ENCODE assay signal across 8 cellular contexts in the genomic region with DNA sequence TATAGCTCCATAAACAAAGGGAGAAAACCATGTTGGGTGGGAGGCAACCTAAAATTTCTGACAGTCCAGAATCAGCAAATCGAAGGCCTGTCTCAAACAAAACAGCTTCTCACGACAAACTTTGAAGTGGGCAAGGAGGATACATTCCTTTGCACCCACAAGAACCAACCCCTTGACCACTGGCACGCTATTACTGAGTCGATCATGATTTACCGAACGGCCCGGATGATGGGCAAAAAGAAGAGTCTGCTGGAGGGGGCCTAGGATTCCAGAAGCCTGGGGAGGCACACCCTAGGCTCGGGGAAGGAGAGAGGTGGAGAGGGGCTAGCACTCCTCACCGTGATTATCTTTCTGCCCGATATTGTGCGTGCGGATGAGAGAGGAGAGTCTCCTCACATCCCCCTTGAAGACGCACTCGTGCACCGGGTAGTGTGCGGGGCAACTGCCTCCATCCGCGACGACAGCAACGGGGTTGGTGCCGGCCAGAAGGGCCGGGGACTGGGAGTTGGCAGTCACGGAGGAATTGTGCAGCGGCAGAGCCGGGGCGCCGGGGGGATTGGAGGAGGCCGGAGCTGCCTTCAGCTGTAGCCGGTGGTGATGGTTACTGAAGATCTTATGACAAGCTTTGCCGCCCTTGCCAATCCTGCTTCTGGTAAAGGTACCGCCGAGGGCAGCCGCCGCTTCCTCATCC. TPM values are rescaled to one million over a fixed set of nuclear protein-coding genes. Genes with fewer than 3 reads are reported as not detected.
DNase-seq lines count a peak whose midpoint lies in the region; ATAC-seq, FAIRE-seq and TF ChIP-seq lines count a peak whose summit lies in the region.

No MANE protein-coding gene starts in this region.

- peaks cover 9 to 48% of the 10 kb centered on the region in 2 donors for H3K4me1 ChIP-seq in left lung

- H3K4me3 ChIP-seq in bronchial epithelial cell (ENCODE audit: low read depth, low read length) (peak overlapping the region; percentile 98), left lung (peak overlapping the region; percentile 77 to 79)

- ATAC-seq in GM19328 (IDR thresholded peaks at IDR 0.05; ENCODE audit: unreplicated experiment): peak; percentile 26
- peak; percentile 36 for ATAC-seq in HG03354 (IDR thresholded peaks at IDR 0.05; ENCODE audit: poor library complexity, severe bottlenecking, unreplicated experiment)
- peak; percentile 54 for ATAC-seq in left lung

- peak overlapping the region; percentile 90 to 92 for H3K27ac ChIP-seq in left lung

- in situ Hi-C loops in SK-MEL-5 (cut with HindIII; ENCODE audit: low pct_unique_long_range_greater_than_20kb, low sequenced_read_pairs): no loop called here

- intact Hi-C loops in left lung (cut with DNase I): no loop called here

- no peak for FAIRE-seq in bronchial epithelial cell (lab: Jason Lieb, UNC)

- TF ChIP-seq CTCF in bronchial epithelial cell (IDR thresholded peaks at IDR 0.05; ENCODE audit: insufficient read depth, low read length, severe bottlenecking) (no peak), left lung (IDR thresholded peaks at IDR 0.05) (no peak)

- DNase-seq in COLO829 (ENCODE audit: low spot score) (peak; percentile 35), SK-MEL-5 (ENCODE audit: low read depth, low spot score) (peak; percentile 46), bronchial epithelial cell (ENCODE audit: low read depth) (peak; percentile 29), left lung (peak; percentile 56 to 89), NCI-H1694 treated with DMSO at 0.1 percent for 48 hours (lab: John Stamatoyannopoulos, UW) (no peak)
- DNase-seq in stimulated activated CD8-positive, alpha-beta memory T cell treated with anti-CD3 and anti-CD28 coated beads, Interleukin-15, amount 100 ng/mL, for 48 hours (ENCODE audit: low read depth in 2 of 2): peak; percentile 12 to 32

- H3K36me3 ChIP-seq in bronchial epithelial cell (ENCODE audit: control insufficient read depth, insufficient read depth, low read length) (no peaks in the 10 kb centered on the region), left lung (peaks cover 0 to 7% of the 10 kb centered on the region in 2 donors)

- H3K9me3 ChIP-seq in left lung: no peaks in the 10 kb centered on the region

- H3K27me3 ChIP-seq in bronchial epithelial cell (ENCODE audit: control insufficient read depth, insufficient read depth, low read length): no peaks in the 10 kb centered on the region
- no peaks in the 10 kb centered on the region for H3K27me3 ChIP-seq in left lung

RNA-seq across cellular contexts. Expression of gene ANKRD13C, which starts 0.7 kb away (rescaled TPM):
- total RNA-seq in SK-MEL-5 (2014; rRNA removed; shearing (Covaris generic)): 18.0 and 20.0 TPM in 2 replicates
- 12.2 and 13.2 TPM in 2 replicates for polyA plus RNA-seq in SK-MEL-5 (2015; cell fraction: cytosol; rRNA removed)
- polyA plus RNA-seq in SK-MEL-5 (2015; cell fraction: nucleus; rRNA removed): 11.2 and 17.6 TPM in 2 replicates
- total RNA-seq in bronchial epithelial cell (16.1 and 25.1 TPM in 2 replicates), left lung (10 to 100 TPM; 19.1 to 19.5 TPM)

RNA-seq across cellular contexts. Expression of gene CTH, which starts 57.3 kb away (rescaled TPM):
- 9.5 and 10.6 TPM in 2 replicates for total RNA-seq in SK-MEL-5 (2014; rRNA removed; shearing (Covaris generic))
- 21.3 and 23.7 TPM in 2 replicates for polyA plus RNA-seq in SK-MEL-5 (2015; cell fraction: cytosol; rRNA removed)
- polyA plus RNA-seq in SK-MEL-5 (2015; cell fraction: nucleus; rRNA removed): 20.6 and 21.0 TPM in 2 replicates
- 11.6 and 14.2 TPM in 2 replicates for total RNA-seq in bronchial epithelial cell
- total RNA-seq in left lung: 1 to 10 TPM; 6.5 to 8.1 TPM
